ENCODE assay signal across 20 cellular contexts in genomic region chr17:74883241-74883750, GRCh38. TPM values are rescaled to one million over a fixed set of nuclear protein-coding genes. Genes with fewer than 3 reads are reported as not detected.
DNase-seq lines count a peak whose midpoint lies in the region; ATAC-seq and TF ChIP-seq lines count a peak whose summit lies in the region.
"Had no signal": no experiment of that assay in that cellular context is flagged by ENCODE, and none has a peak within 500 bp of the region (broad histone marks: within the 10 kb centered on the region; RNA-seq: fewer than 3 reads in every experiment).

No MANE protein-coding gene starts in this region.

- H3K14ac ChIP-seq in IMR-90 (replicated peaks; ENCODE audit: low read depth, low read length) = no peak overlapping the region

- no peak for TF ChIP-seq CTCF in IMR-90 (conservative IDR thresholded peaks at IDR 0.05; ENCODE audit: low read depth, low read length)
- TF ChIP-seq CTCF in WTC11 (IDR thresholded peaks at IDR 0.05) = no peak

- no peak overlapping the region for H2BK20ac ChIP-seq in IMR-90 (ENCODE audit: low read depth, low read length)

- H2BK5ac ChIP-seq in IMR-90 (ENCODE audit: low read depth, low read length, poor library complexity, severe bottlenecking) = no peak overlapping the region

- H3K9me1 ChIP-seq in IMR-90 (ENCODE audit: insufficient read depth, low read length) = no peaks in the 10 kb centered on the region

- no peak overlapping the region for H3K4me3 ChIP-seq in IMR-90 (ENCODE audit: insufficient read depth, low read depth, low read length)
- H3K4me3 ChIP-seq: BLaER1 had no signal

- H3K27me3 Mint-ChIP-seq in WTC11 (ENCODE audit: low read depth) = peaks cover 11% of the 10 kb centered on the region

- H2BK120ac ChIP-seq in IMR-90 (ENCODE audit: low read depth, low read length) = no peak overlapping the region

- H3K9me3 ChIP-seq in IMR-90 (ENCODE audit: control insufficient read depth, insufficient read depth, low read length) = no peaks in the 10 kb centered on the region
- H3K9me3 ChIP-seq: BLaER1 had no signal

- no peak overlapping the region; the same call in 1 of the 2 replicates for H3K27ac Mint-ChIP-seq in WTC11

- H3K27me3 ChIP-seq in IMR-90 (ENCODE audit: control insufficient read depth, insufficient read depth, low read length) = peaks cover 55% of the 10 kb centered on the region
- H3K27me3 ChIP-seq: BLaER1 had no signal

- DNase-seq in CD1c-positive myeloid dendritic cell (ENCODE audit: extremely low spot score) (peak; percentile 72), IMR-90 (peak; percentile 20), WTC11 (ENCODE audit: low spot score) (no peak), left lobe of liver (ENCODE audit: low spot score) (no peak), T-helper 1 cell (no peak), NCI-H1048 (lab: John Stamatoyannopoulos, UW) (no peak), sciatic nerve (ENCODE audit: low spot score) (no peak)
- DNase-seq: GOT3; NCI-H1105 treated with DMSO at 0.1 percent for 48 hours; NCI-H1694; NCI-H2081 treated with DMSO at 0.1 percent for 48 hours; NCI-H510A; NCI-H748 treated with DMSO at 0.1 percent for 48 hours; NK-92 treated with Interleukin-12 subunit alpha and Interleukin-12 subunit beta, amount 100 ng/mL, for 24 hours; OCI-M1; Right ventricle myocardium superior had no signal

- H2BK15ac ChIP-seq in IMR-90 (ENCODE audit: low read depth, low read length) = no peak overlapping the region

- H3K36me3 ChIP-seq in IMR-90 (ENCODE audit: control insufficient read depth, insufficient read depth, low read length) = no peaks in the 10 kb centered on the region
- H3K36me3 ChIP-seq: BLaER1 had no signal

- no peak overlapping the region for H3K56ac ChIP-seq in IMR-90 (ENCODE audit: extremely low read depth, insufficient read depth, low read length)

- H4K91ac ChIP-seq in IMR-90 (ENCODE audit: insufficient read depth, low read depth, low read length) = no peak overlapping the region

- H2AK9ac ChIP-seq in IMR-90 (replicated peaks; ENCODE audit: low read depth, low read length, poor library complexity) = no peak overlapping the region

- 62% methylated on average over 3 of the region's 15 CpGs; no CpG with 5 or more reads in 1 of the 2 experiments for WGBS in IMR-90 (ENCODE audit: extremely low coverage in 2 of 2, insufficient read length in 1 of 2), 2 experiments

- H3K4me2 ChIP-seq in IMR-90 (ENCODE audit: low read depth, low read length) = no peak overlapping the region
- H3K4me2 ChIP-seq: BLaER1, KMS-11 had no signal

- H4K5ac ChIP-seq in IMR-90 (ENCODE audit: low read depth, low read length) = no peak overlapping the region

- no peak overlapping the region for H3K18ac ChIP-seq in IMR-90 (ENCODE audit: low read depth, low read length)

- TF ChIP-seq POLR2A in IMR-90 (IDR thresholded peaks at IDR 0.05; ENCODE audit: low read depth, low read length) = no peak

- dilution Hi-C loops in IMR-90 (cut with HindIII; ENCODE audit: low sequenced_read_pairs, unreplicated experiment) = no loop called here

- no peak overlapping the region for H2AK5ac ChIP-seq in IMR-90 (ENCODE audit: low read depth, low read length)

- no TSS peak for BruUV-seq in IMR-90 (replicated peaks; lab: Mats Ljungman, UMichigan)

- no peak for ATAC-seq in IMR-90 (ENCODE audit: low read depth)
- peak; percentile 38; the same call in 1 of the 2 replicates for ATAC-seq in WTC11
- ATAC-seq in left lobe of liver = peak; percentile 37
- no peak for ATAC-seq in GM21619 (IDR thresholded peaks at IDR 0.05; ENCODE audit: unreplicated experiment)
- ATAC-seq in sciatic nerve = no peak

- in situ Hi-C loops in IMR-90 (cut with MboI; ENCODE audit: low sequenced_read_pairs) = no loop called here

- no peaks in the 10 kb centered on the region for H4K20me1 ChIP-seq in IMR-90 (ENCODE audit: insufficient read depth, low read length)
- H4K20me1 ChIP-seq: BLaER1 had no signal

- no peak overlapping the region for H4K8ac ChIP-seq in IMR-90 (ENCODE audit: low read depth in 2 of 2, low read length in 2 of 2)

- peaks cover 3% of the 10 kb centered on the region; the same call in 1 of the 2 replicates for H3K9me3 Mint-ChIP-seq in WTC11

- H3K36me3 Mint-ChIP-seq in WTC11 = no peaks in the 10 kb centered on the region

- no peak overlapping the region for H3K4ac ChIP-seq in IMR-90 (ENCODE audit: low read depth, low read length)

- no peaks in the 10 kb centered on the region for H3K79me1 ChIP-seq in IMR-90 (ENCODE audit: low read depth in 1 of 2, low read length in 2 of 2)

- no peak overlapping the region for H2AFZ ChIP-seq in IMR-90 (replicated peaks; ENCODE audit: low read length, poor library complexity)

- CTCF ChIA-PET in IMR-90 (lab: Yijun Ruan, JAX) = no interaction called here
- CTCF ChIA-PET in WTC11 (lab: Charles Lee) = interaction anchor here (1.8 kb wide), 1 partner anchor 77 kb away, joined by 5 read pairs; no protein-coding TSS in a partner anchor

- no peak overlapping the region for H3K4me3 Mint-ChIP-seq in WTC11

- H3K4me1 ChIP-seq in IMR-90 (ENCODE audit: control insufficient read depth, insufficient read depth, low read length) = no peaks in the 10 kb centered on the region

- POLR2A ChIA-PET in IMR-90 (lab: Charles Lee; ENCODE audit: unreplicated experiment) = no interaction called here
- POLR2A ChIA-PET in WTC11 (lab: Charles Lee) = interaction anchor here (2.5 kb wide), 1 partner anchor 10 kb away, joined by 9 read pairs; the partner anchor contains the start of gene FDXR

- TF ChIP-seq RAD21 in IMR-90 (IDR thresholded peaks at IDR 0.05; ENCODE audit: low read length) = no peak

- no peak overlapping the region for H3K27ac ChIP-seq in IMR-90 (ENCODE audit: insufficient read depth, low read length)
- H3K27ac ChIP-seq: BLaER1, KMS-11 had no signal

- peaks cover 8% of the 10 kb centered on the region for H3K4me1 Mint-ChIP-seq in WTC11

- intact Hi-C loops in IMR-90 (cut with micrococcal nuclease) (no loop called here), sciatic nerve (cut with DNase I) (no loop called here)

- H3K9ac ChIP-seq in IMR-90 (ENCODE audit: low read depth, low read length) = no peak overlapping the region
- H3K9ac ChIP-seq: BLaER1, KMS-11 had no signal

- no peak overlapping the region for H3K23ac ChIP-seq in IMR-90 (ENCODE audit: low read depth, low read length)

TF ChIP-seq in IMR-90, 13 proteins besides CTCF, POLR2A, EP300 and RAD21:
- TF ChIP-seq SMC3 (IDR thresholded peaks at IDR 0.05; ENCODE audit: low read depth, low read length) (no peak), BHLHE40 (IDR thresholded peaks at IDR 0.05; ENCODE audit: low read depth, low read length) (peak; percentile 74), FOS (IDR thresholded peaks at IDR 0.05; ENCODE audit: low read depth, low read length) (no peak), MAZ (IDR thresholded peaks at IDR 0.05; ENCODE audit: borderline replicate concordance, low read depth, low read length) (no peak)
TF ChIP-seq in IMR-90: peak in this region for 1.

TF ChIP-seq in WTC11, 78 proteins besides CTCF, POLR2A, EP300 and RAD21 (continues in another document):
- TF ChIP-seq NR1H2 (CRISPR knock-in tag; IDR thresholded peaks at IDR 0.05) = no peak

RNA-seq across cellular contexts. Expression of gene FADS6, which starts 10.1 kb away (rescaled TPM):
- total RNA-seq in IMR-90 (2012; rRNA removed) = not detected in 2 replicates
- not detected in 2 replicates for polyA plus RNA-seq in IMR-90 (2012; rRNA removed)
- not detected in 2 replicates for polyA plus RNA-seq in IMR-90 (2012; cell fraction: cytosol; rRNA removed)
- polyA plus RNA-seq in IMR-90 (2012; cell fraction: nucleus; rRNA removed; ENCODE audit: low replicate concordance) = not detected in 2 replicates
- total RNA-seq in WTC11 (2021) = 1.1 to 2.2 TPM (median 1.2 TPM) in 3 replicates
- total RNA-seq in left lobe of liver = 1.8 TPM
- not detected for total RNA-seq in sciatic nerve
- total RNA-seq: A673, Right ventricle myocardium superior had no signal

RNA-seq across cellular contexts. Expression of gene FDXR, which starts 10.5 kb away (rescaled TPM):
- total RNA-seq in IMR-90 (2012; rRNA removed) (12.2 and 12.4 TPM in 2 replicates), WTC11 (2021) (46.5 to 52.8 TPM (median 49.7 TPM) in 3 replicates), left lobe of liver (10.0 TPM), sciatic nerve (6.3 TPM)
- polyA plus RNA-seq in IMR-90 (2012; rRNA removed) = 18.6 and 21.9 TPM in 2 replicates
- 28.4 and 36.3 TPM in 2 replicates for polyA plus RNA-seq in IMR-90 (2012; cell fraction: cytosol; rRNA removed)
- 35.0 and 82.3 TPM in 2 replicates for polyA plus RNA-seq in IMR-90 (2012; cell fraction: nucleus; rRNA removed; ENCODE audit: low replicate concordance)

RNA-seq across cellular contexts. Expression of gene GRIN2C, which starts 23.6 kb away (rescaled TPM):
- total RNA-seq in IMR-90 (2012; rRNA removed) (not detected in 2 replicates), WTC11 (2021) (0.14 to 0.31 TPM (median 0.23 TPM) in 3 replicates), left lobe of liver (not detected), sciatic nerve (0.98 TPM)
- 0.22 TPM in 1 of 2 replicates, not detected in the other for polyA plus RNA-seq in IMR-90 (2012; rRNA removed)
- polyA plus RNA-seq in IMR-90 (2012; cell fraction: cytosol; rRNA removed) = not detected in 2 replicates
- polyA plus RNA-seq in IMR-90 (2012; cell fraction: nucleus; rRNA removed; ENCODE audit: low replicate concordance) = 0.16 and 0.69 TPM in 2 replicates

RNA-seq across cellular contexts. Expression of gene USH1G, which starts 39.8 kb away (rescaled TPM):
- total RNA-seq in IMR-90 (2012; rRNA removed) (not detected in 2 replicates), WTC11 (2021) (1.9 to 2.9 TPM (median 2.6 TPM) in 3 replicates), left lobe of liver (not detected), sciatic nerve (not detected)
- polyA plus RNA-seq in IMR-90 (2012; rRNA removed) = not detected in 2 replicates
- polyA plus RNA-seq in IMR-90 (2012; cell fraction: cytosol; rRNA removed) = 0.01 TPM in 1 of 2 replicates, not detected in the other
- not detected in 2 replicates for polyA plus RNA-seq in IMR-90 (2012; cell fraction: nucleus; rRNA removed; ENCODE audit: low replicate concordance)
- total RNA-seq: A673, Right ventricle myocardium superior had no signal

RNA-seq across cellular contexts. Expression of gene OTOP2, which starts 40.8 kb away (rescaled TPM):
- total RNA-seq in IMR-90 (2012; rRNA removed) (not detected in 2 replicates), WTC11 (2021) (not detected in 3 replicates), left lobe of liver (not detected), sciatic nerve (not detected)
- polyA plus RNA-seq in IMR-90 (2012; rRNA removed) = not detected in 2 replicates
- polyA plus RNA-seq in IMR-90 (2012; cell fraction: cytosol; rRNA removed) = not detected in 2 replicates
- not detected in 2 replicates for polyA plus RNA-seq in IMR-90 (2012; cell fraction: nucleus; rRNA removed; ENCODE audit: low replicate concordance)
- total RNA-seq: A673, Right ventricle myocardium superior had no signal

Comparison
In these comparisons a context has a peak if more than half of its experiments do, and no peak if none do; other contexts are left out.
1. DNase-seq: peak in CD1c-positive myeloid dendritic cell (single experiment) and IMR-90 (single experiment); none in WTC11 (single experiment), left lobe of liver (single experiment), T-helper 1 cell (0 of 5), NCI-H1048 (single experiment) and sciatic nerve (single experiment).
2. ATAC-seq: peak in WTC11 (single experiment) and left lobe of liver (single experiment); none in IMR-90 (single experiment), GM21619 (single experiment) and sciatic nerve (single experiment).